Comparison of ENCODE assay signal across 1 cellular context in genomic region chr9:97852399-97853055, GRCh38.
TF ChIP-seq lines count a peak whose summit lies in the region.

No MANE protein-coding gene starts in this region.

TF ChIP-seq in GM23338, 12 proteins besides CTCF, POLR2A, EP300 and RAD21 (continued from another document):
- TF ChIP-seq ZNF462 (CRISPR knock-in tag; IDR thresholded peaks at IDR 0.05) (no peak), ZNF114 (CRISPR knock-in tag; IDR thresholded peaks at IDR 0.05) (no peak), ETS1 (IDR thresholded peaks at IDR 0.05) (no peak), ZNF331 (CRISPR knock-in tag; IDR thresholded peaks at IDR 0.05; ENCODE audit: low read depth) (no peak), EZH2phosphoT487 (IDR thresholded peaks at IDR 0.05; ENCODE audit: unreplicated experiment) (peak; percentile 66), STAT1 (IDR thresholded peaks at IDR 0.05; ENCODE audit: unreplicated experiment) (no peak)
